In genomic region chr13:67408823-67409222, GRCh38 we compare ENCODE assay signal across 18 cellular contexts.
DNase-seq lines count a peak whose midpoint lies in the region; ATAC-seq, FAIRE-seq and TF ChIP-seq lines count a peak whose summit lies in the region.
"Had no signal": no experiment of that assay in that cellular context is flagged by ENCODE, and none has a peak within 500 bp of the region (broad histone marks: within the 10 kb centered on the region; RNA-seq: fewer than 3 reads in every experiment).

No MANE protein-coding gene starts in this region.

- peaks cover 34 to 44% of the 10 kb centered on the region in 2 donors for H3K4me1 Mint-ChIP-seq in immature natural killer cell
- H3K4me1 Mint-ChIP-seq in activated T-helper 2 cell treated with anti-CD3 and anti-CD28 coated beads, Interferon-gamma antibody, Interleukin-2, Interleukin-4, amounts not matched to agents 10 μg/mL and 5 μg/mL and 100 μg/mL, durations not matched to agents 14 hours and 24 hours and 36 hours (ENCODE audit: low read depth): no peaks in the 10 kb centered on the region
- H3K4me1 Mint-ChIP-seq: activated naive CD8-positive, alpha-beta T cell treated with anti-CD3 and anti-CD28 coated beads for 36 hours had no signal

- H3K27ac Mint-ChIP-seq in immature natural killer cell: peak overlapping the region; percentile 72 to 84 (median 79)
- H3K27ac Mint-ChIP-seq in activated T-helper 2 cell treated with anti-CD3 and anti-CD28 coated beads, Interferon-gamma antibody, Interleukin-2, Interleukin-4, amounts not matched to agents 10 μg/mL and 5 μg/mL and 100 μg/mL, durations not matched to agents 14 hours and 24 hours and 36 hours: no peak overlapping the region
- H3K27ac Mint-ChIP-seq: activated naive CD8-positive, alpha-beta T cell treated with anti-CD3 and anti-CD28 coated beads for 36 hours had no signal

- peaks cover 0 to 2% (median under 1%) of the 10 kb centered on the region in 3 donors for H3K27me3 Mint-ChIP-seq in immature natural killer cell (ENCODE audit: low read depth in 3 of 3)
- no peaks in the 10 kb centered on the region for H3K27me3 Mint-ChIP-seq in activated T-helper 2 cell treated with anti-CD3 and anti-CD28 coated beads, Interferon-gamma antibody, Interleukin-2, Interleukin-4, amounts not matched to agents 10 μg/mL and 5 μg/mL and 100 μg/mL, durations not matched to agents 14 hours and 24 hours and 36 hours (ENCODE audit: low read depth)
- H3K27me3 Mint-ChIP-seq: activated naive CD8-positive, alpha-beta T cell treated with anti-CD3 and anti-CD28 coated beads for 36 hours had no signal

- no peak for ATAC-seq in esophagus mucosa

- no peaks in the 10 kb centered on the region for H3K27me3 ChIP-seq in small intestine (ENCODE audit: control insufficient read depth in 2 of 2, insufficient read depth in 2 of 2, low read length in 2 of 2)

- no peak overlapping the region for H3K27ac ChIP-seq in small intestine (ENCODE audit: low read depth in 1 of 2, low read length in 1 of 2)

- no peaks in the 10 kb centered on the region for H3K36me3 ChIP-seq in small intestine (ENCODE audit: control insufficient read depth in 2 of 2, insufficient read depth in 2 of 2, low read length in 2 of 2)

- WGBS in small intestine, 3 donors: 30 to 59% (median 45%) methylated on average over 1 of the region's 1 CpG

- no peak for FAIRE-seq in small intestine (lab: Jason Lieb, UNC)
- no peak for FAIRE-seq in GM12891 (lab: Jason Lieb, UNC)

- peak overlapping the region; percentile 12 to 68 (median 56) for H3K4me3 Mint-ChIP-seq in immature natural killer cell
- H3K4me3 Mint-ChIP-seq in activated T-helper 2 cell treated with anti-CD3 and anti-CD28 coated beads, Interferon-gamma antibody, Interleukin-2, Interleukin-4, amounts not matched to agents 10 μg/mL and 5 μg/mL and 100 μg/mL, durations not matched to agents 14 hours and 24 hours and 36 hours (ENCODE audit: low read depth): no peak overlapping the region
- H3K4me3 Mint-ChIP-seq: activated naive CD8-positive, alpha-beta T cell treated with anti-CD3 and anti-CD28 coated beads for 36 hours had no signal

- no peaks in the 10 kb centered on the region for H3K9me3 ChIP-seq in small intestine (ENCODE audit: control insufficient read depth, low read depth)

- TF ChIP-seq POLR2A in GM12891 (IDR thresholded peaks at IDR 0.05; ENCODE audit: low read depth, low read length): no peak

- H3K4me1 ChIP-seq in small intestine (ENCODE audit: control insufficient read depth in 2 of 2, insufficient read depth in 1 of 2, low read depth in 1 of 2, low read length in 1 of 2): no peaks in the 10 kb centered on the region

- peaks cover 0 to 4% (median 0%) of the 10 kb centered on the region in 6 donors for H3K9me3 Mint-ChIP-seq in immature natural killer cell
- H3K9me3 Mint-ChIP-seq in activated T-helper 2 cell treated with anti-CD3 and anti-CD28 coated beads, Interferon-gamma antibody, Interleukin-2, Interleukin-4, amounts not matched to agents 10 μg/mL and 5 μg/mL and 100 μg/mL, durations not matched to agents 14 hours and 24 hours and 36 hours: peaks cover 5% of the 10 kb centered on the region
- H3K9me3 Mint-ChIP-seq: activated naive CD8-positive, alpha-beta T cell treated with anti-CD3 and anti-CD28 coated beads for 36 hours had no signal

- no peaks in the 10 kb centered on the region for H3K36me3 Mint-ChIP-seq in immature natural killer cell
- no peaks in the 10 kb centered on the region for H3K36me3 Mint-ChIP-seq in activated T-helper 2 cell treated with anti-CD3 and anti-CD28 coated beads, Interferon-gamma antibody, Interleukin-2, Interleukin-4, amounts not matched to agents 10 μg/mL and 5 μg/mL and 100 μg/mL, durations not matched to agents 14 hours and 24 hours and 36 hours (ENCODE audit: low read depth)
- H3K36me3 Mint-ChIP-seq: activated naive CD8-positive, alpha-beta T cell treated with anti-CD3 and anti-CD28 coated beads for 36 hours had no signal

- peak; percentile 44 for DNase-seq in NK-92 treated with Interleukin-12 subunit alpha and Interleukin-12 subunit beta, amount 100 ng/mL, for 24 hours (lab: John Stamatoyannopoulos, UW)
- DNase-seq in NK-92 (lab: John Stamatoyannopoulos, UW; ENCODE audit: unreplicated experiment) (no peak), SW480 (ENCODE audit: low spot score) (peak; percentile 9), immature natural killer cell (peak; percentile 42 to 66 (median 61)), small intestine (peak; percentile 1), GM12891 (ENCODE audit: insufficient read length, low spot score) (no peak)
- no peak for DNase-seq in activated T-helper 2 cell treated with anti-CD3 and anti-CD28 coated beads, Interferon-gamma antibody, Interleukin-2, Interleukin-4, amounts not matched to agents 10 μg/mL and 5 μg/mL and 100 μg/mL, durations not matched to agents 14 hours and 24 hours and 36 hours (ENCODE audit: low spot score)
- DNase-seq: activated CD4-positive, alpha-beta T cell treated with anti-CD3 and anti-CD28 coated beads for 4 hours; activated naive CD8-positive, alpha-beta T cell treated with anti-CD3 and anti-CD28 coated beads for 36 hours; cerebellar nuclear complex; COR-L47; erythroblast; GF-D8; NCI-H1436 treated with DMSO at 0.1 percent for 48 hours; NCI-H774; occipital lobe; SHP77 treated with DMSO at 0.1 percent for 48 hours had no signal

- no peak overlapping the region for H3K4me3 ChIP-seq in small intestine (ENCODE audit: low read depth in 1 of 2, low read length in 2 of 2)

- intact Hi-C loops in activated T-helper 2 cell treated with anti-CD3 and anti-CD28 coated beads, Interferon-gamma antibody, Interleukin-2, Interleukin-4, amounts not matched to agents 10 μg/mL and 5 μg/mL and 100 μg/mL, durations not matched to agents 14 hours and 24 hours and 36 hours (cut with micrococcal nuclease): no loop called here

TF ChIP-seq in GM12891, 5 proteins besides CTCF, POLR2A, EP300 and RAD21:
- TF ChIP-seq SPI1 (IDR thresholded peaks at IDR 0.05; ENCODE audit: low read depth, low read length) (no peak), POU2F2 (IDR thresholded peaks at IDR 0.05; ENCODE audit: low read depth, low read length) (no peak), POLR2AphosphoS5 (IDR thresholded peaks at IDR 0.05; ENCODE audit: low read depth, low read length) (no peak), PAX5 (IDR thresholded peaks at IDR 0.05; ENCODE audit: insufficient read depth, low read length, severe bottlenecking) (no peak), TAF1 (IDR thresholded peaks at IDR 0.05; ENCODE audit: low read depth, low read length) (no peak)

Comparison
In these comparisons a context has a peak if more than half of its experiments do, and no peak if none do; other contexts are left out.
1. DNase-seq: peak in NK-92 treated with Interleukin-12 subunit alpha and Interleukin-12 subunit beta, amount 100 ng/mL, for 24 hours (single experiment), SW480 (single experiment), immature natural killer cell (3 of 3) and small intestine (single experiment); none in NK-92 (single experiment), activated T-helper 2 cell treated with anti-CD3 and anti-CD28 coated beads, Interferon-gamma antibody, Interleukin-2, Interleukin-4, amounts not matched to agents 10 μg/mL and 5 μg/mL and 100 μg/mL, durations not matched to agents 14 hours and 24 hours and 36 hours (single experiment) and GM12891 (single experiment).